Comparison of ENCODE assay signal across 25 cellular contexts in genomic region chr11:93025558-93026255, GRCh38. TPM values are rescaled to one million over a fixed set of nuclear protein-coding genes. Genes with fewer than 3 reads are reported as not detected.
A peak's percentile ranks its signal among the peaks of the same experiment; 100 is the strongest.
DNase-seq lines count a peak whose midpoint lies in the region; ATAC-seq, FAIRE-seq and TF ChIP-seq lines count a peak whose summit lies in the region.
"Had no signal": no experiment of that assay in that cellular context is flagged by ENCODE, and none has a peak within 500 bp of the region (broad histone marks: within the 10 kb centered on the region; RNA-seq: fewer than 3 reads in every experiment).

No MANE protein-coding gene starts in this region.

- H3K27ac Mint-ChIP-seq in activated T-cell treated with anti-CD3 and anti-CD28 coated beads, Interleukin-2, amount 50 U/mL, for 24 hours = no peak overlapping the region
- H3K27ac Mint-ChIP-seq: GM23338 had no signal

- H3K9me3 ChIP-seq in K562 (replicated peaks; ENCODE audit: control insufficient read depth, insufficient read depth, low read depth, low read length) (no peaks in the 10 kb centered on the region), HepG2 (ENCODE audit: low read length) (no peaks in the 10 kb centered on the region)
- H3K9me3 ChIP-seq: MG63, SK-N-SH had no signal

- no peaks in the 10 kb centered on the region for H3K79me2 ChIP-seq in K562 (ENCODE audit: control insufficient read depth, insufficient read depth, low read length)
- no peaks in the 10 kb centered on the region for H3K79me2 ChIP-seq in HepG2 (ENCODE audit: insufficient read depth, low read length)

- TF ChIP-seq EP300 in K562 (IDR thresholded peaks at IDR 0.05; ENCODE audit: low read length) (no peak), HepG2 (IDR thresholded peaks at IDR 0.05; ENCODE audit: low read depth in 2 of 2, low read length in 2 of 2) (no peak), HepG2 (CRISPR knock-in tag; IDR thresholded peaks at IDR 0.05; ENCODE audit: borderline replicate concordance) (no peak)

- H3K9ac ChIP-seq in K562 (ENCODE audit: insufficient read depth in 1 of 2, low read depth in 2 of 2, low read length in 2 of 2) (no peak overlapping the region), HepG2 (ENCODE audit: insufficient read depth, low read depth, low read length) (no peak overlapping the region)
- H3K9ac ChIP-seq: SK-N-SH had no signal

- 6% methylated on average over 3 of the region's 3 CpGs for WGBS in K562 (ENCODE audit: insufficient coverage, low coverage, missing lambda C conversion rate)
- WGBS in HepG2 (ENCODE audit: low lambda C conversion rate) = 1% methylated on average over 3 of the region's 3 CpGs

- no peaks in the 10 kb centered on the region for H3K36me3 Mint-ChIP-seq in activated T-cell treated with anti-CD3 and anti-CD28 coated beads, Interleukin-2, amount 50 U/mL, for 24 hours (ENCODE audit: low read depth)

- CTCF ChIA-PET in K562 (lab: Yijun Ruan, JAX; ENCODE audit: low intra/inter-chr PET ratio) = no interaction called here
- CTCF ChIA-PET in HepG2 (lab: Yijun Ruan, JAX; ENCODE audit: low intra/inter-chr PET ratio, low total read pairs) = no interaction called here

- no peak overlapping the region for H3K4me3 Mint-ChIP-seq in activated T-cell treated with anti-CD3 and anti-CD28 coated beads, Interleukin-2, amount 50 U/mL, for 24 hours
- H3K4me3 Mint-ChIP-seq: GM23338 had no signal

- H2AFZ ChIP-seq in K562 (ENCODE audit: low read depth, low read length) (no peak overlapping the region), HepG2 (ENCODE audit: low read length) (no peak overlapping the region)
- H2AFZ ChIP-seq: GM23338 had no signal

- TF ChIP-seq CTCF in K562 (IDR thresholded peaks at IDR 0.05 in 2 of 3, conservative IDR thresholded peaks at IDR 0.05 in 1 of 3; ENCODE audit: insufficient read depth in 2 of 3, low read depth in 1 of 3, low read length in 3 of 3) (no peak), HepG2 (CRISPR knock-in tag; IDR thresholded peaks at IDR 0.05) (no peak)

- TF ChIP-seq POLR2A in K562 (conservative IDR thresholded peaks at IDR 0.05) = no peak
- no peak for TF ChIP-seq POLR2A in HepG2 (IDR thresholded peaks at IDR 0.05; ENCODE audit: insufficient read depth in 1 of 2, low read depth in 2 of 2, low read length in 2 of 2)

- no peak overlapping the region for H3K4me2 ChIP-seq in K562 (ENCODE audit: insufficient read depth, low read length)
- no peak overlapping the region for H3K4me2 ChIP-seq in HepG2 (ENCODE audit: low read depth, low read length)
- H3K4me2 ChIP-seq: GM23338, SK-N-SH had no signal

- no peaks in the 10 kb centered on the region for H3K9me3 Mint-ChIP-seq in activated T-cell treated with anti-CD3 and anti-CD28 coated beads, Interleukin-2, amount 50 U/mL, for 24 hours
- H3K9me3 Mint-ChIP-seq: GM23338 had no signal

- FAIRE-seq in K562 (lab: Jason Lieb, UNC) (no peak), HepG2 (lab: Jason Lieb, UNC) (no peak)
- FAIRE-seq: GM18507 had no signal

- H4K20me1 ChIP-seq in K562 (replicated peaks; ENCODE audit: control insufficient read depth, insufficient read depth, low read length) (no peaks in the 10 kb centered on the region), HepG2 (ENCODE audit: insufficient read depth, low read length) (no peaks in the 10 kb centered on the region)

- H3K4me3 ChIP-seq in K562 (no peak overlapping the region), HepG2 (replicated peaks in 1 of 3; ENCODE audit: insufficient read depth in 1 of 3, low read depth in 2 of 3, low read length in 3 of 3) (no peak overlapping the region)
- H3K4me3 ChIP-seq: GM23338, MG63 had no signal

- POLR2A ChIA-PET in K562 (lab: Yijun Ruan, JAX) (no interaction called here), HepG2 (lab: Yijun Ruan, JAX) (no interaction called here)

- H3K27me3 ChIP-seq in K562 (ENCODE audit: control insufficient read depth in 2 of 2, insufficient read depth in 2 of 2, low read length in 2 of 2) (no peaks in the 10 kb centered on the region), HepG2 (ENCODE audit: control insufficient read depth in 1 of 2, insufficient read depth in 2 of 2, low read length in 2 of 2) (no peaks in the 10 kb centered on the region; a peak in 1 of 5 replicates)
- H3K27me3 ChIP-seq: MG63 had no signal

- H3K4me1 ChIP-seq in K562 (replicated peaks in 1 of 2; ENCODE audit: control insufficient read depth in 2 of 2, insufficient read depth in 2 of 2, low read length in 2 of 2) (no peaks in the 10 kb centered on the region), HepG2 (ENCODE audit: insufficient read depth, low read length) (0 out of 2 replicates have a peak, but pooled peaks cover 11% of the 10 kb centered on the region)

- H3K36me3 ChIP-seq in K562 (ENCODE audit: control insufficient read depth, insufficient read depth, low read length) (no peaks in the 10 kb centered on the region), HepG2 (replicated peaks in 1 of 2; ENCODE audit: control insufficient read depth in 1 of 2, insufficient read depth in 2 of 2, low read length in 2 of 2) (no peaks in the 10 kb centered on the region)
- H3K36me3 ChIP-seq: MG63 had no signal

- no peaks in the 10 kb centered on the region for H3K4me1 Mint-ChIP-seq in activated T-cell treated with anti-CD3 and anti-CD28 coated beads, Interleukin-2, amount 50 U/mL, for 24 hours (ENCODE audit: low read depth)

- peaks cover 5% of the 10 kb centered on the region for H3K27me3 Mint-ChIP-seq in activated T-cell treated with anti-CD3 and anti-CD28 coated beads, Interleukin-2, amount 50 U/mL, for 24 hours

- H3K9me1 ChIP-seq in K562 (ENCODE audit: control insufficient read depth, insufficient read depth, low read length) = no peaks in the 10 kb centered on the region

- peak; percentile 35 for DNase-seq in EH (ENCODE audit: low read depth)
- DNase-seq in M059J (ENCODE audit: low read depth) = peak; percentile 31
- no peak for DNase-seq in K562 (ENCODE audit: extremely low read depth in 1 of 4, low spot score in 3 of 4)
- no peak for DNase-seq in HepG2 (ENCODE audit: low spot score)
- no peak for DNase-seq in hepatic stellate cell (ENCODE audit: low spot score)
- DNase-seq in GDM1 (lab: John Stamatoyannopoulos, UW) = no peak
- DNase-seq in activated T-cell treated with anti-CD3 and anti-CD28 coated beads, Interleukin-2, amount 50 U/mL, for 24 hours = no peak
- DNase-seq in UCSD-AML1 (lab: John Stamatoyannopoulos, UW; ENCODE audit: unreplicated experiment) = no peak
- DNase-seq: DMS153, DND-41, HCEC 1CT, Kasumi-1, MG63, NCI-H2029 treated with DMSO at 0.1 percent for 48 hours, NCI-H2227 treated with DMSO at 0.1 percent for 48 hours, NCI-H510A, NCI-H69, SK-N-SH, SW 1271 had no signal

- in situ Hi-C loops in K562 (cut with MboI) (no loop called here), HepG2 (cut with HindIII; ENCODE audit: extremely low pct_ligation_motif_present, low pct_unique_long_range_greater_than_20kb) (no loop called here)

- BruUV-seq in K562 (replicated peaks; lab: Mats Ljungman, UMichigan) = no TSS peak
- no TSS peak for BruUV-seq in HepG2 (replicated peaks; lab: Mats Ljungman, UMichigan)

- intact Hi-C loops in K562 (cut with micrococcal nuclease) = no loop called here
- intact Hi-C loops in HepG2 (cut with micrococcal nuclease; ENCODE audit: unreplicated experiment) = no loop called here

- TF ChIP-seq RAD21 in K562 (CRISPR knock-in tag; conservative IDR thresholded peaks at IDR 0.05 in 1 of 2, IDR thresholded peaks at IDR 0.05 in 1 of 2) (no peak), HepG2 (CRISPR knock-in tag; IDR thresholded peaks at IDR 0.05) (no peak)

- H3K27ac ChIP-seq in K562 (ENCODE audit: extremely low read depth, low read depth, low read length) (no peak overlapping the region), HepG2 (ENCODE audit: extremely low read length, insufficient read depth, low read length) (no peak overlapping the region)
- H3K27ac ChIP-seq: HL-60 had no signal

- ATAC-seq in K562 (no peak), HepG2 (peak; percentile 42; the same call in 2 of the 3 replicates)
- ATAC-seq: GM23338, Panc1 had no signal

RNA-seq across cellular contexts. Expression of gene MTNR1B, which starts 56.3 kb away (rescaled TPM):
- total RNA-seq in M059J (2014; rRNA removed; shearing (Covaris generic)) = not detected in 2 replicates
- total RNA-seq in K562 (2011; cell fraction: chromatin; rRNA removed; ENCODE audit: low replicate concordance) = not detected in 2 replicates
- not detected in 2 replicates for total RNA-seq in K562 (2011; cell fraction: nucleolus; rRNA removed)
- total RNA-seq in K562 (2011; cell fraction: nucleoplasm; rRNA removed) = not detected in 2 replicates
- total RNA-seq in K562 (2014; rRNA removed) (not detected in 2 replicates), K562 (2014; rRNA removed; fragmentation: Illumina TruSeq; extraction: Trizol) (not detected in 2 replicates), K562 (2015; rRNA removed; fragmentation: Illumina TruSeq; extraction: Trizol) (not detected in 2 replicates), K562 (2021) (not detected in 2 replicates), HepG2 (2016; rRNA removed; fragmentation: Illumina TruSeq; extraction: Trizol) (not detected in 2 replicates)
- polyA plus RNA-seq in K562 (2011; rRNA removed) (not detected in 2 replicates), K562 (2014; fragmentation: Illumina TruSeq; extraction: Trizol) (not detected in 2 replicates), K562 (2014; fragmentation: Nextera tagmentation; extraction: Ambion mirVana) (not detected), K562 (2014; rRNA removed) (not detected in 2 replicates), HepG2 (2011; rRNA removed) (not detected in 2 replicates)
- not detected in 2 replicates for polyA plus RNA-seq in K562 (2011; cell fraction: cytosol; rRNA removed)
- not detected in 2 replicates for polyA plus RNA-seq in K562 (2011; cell fraction: nucleus; rRNA removed)
- polyA plus RNA-seq in K562 (2012) = not detected in 2 replicates
- not detected in 2 replicates for polyA minus RNA-seq in K562 (2011; rRNA and poly(A)+ RNA removed)
- not detected in 2 replicates for polyA minus RNA-seq in K562 (2011; cell fraction: cytosol; rRNA and poly(A)+ RNA removed)
- not detected in 2 replicates for polyA minus RNA-seq in K562 (2011; cell fraction: nucleus; rRNA and poly(A)+ RNA removed)
- total RNA-seq in HepG2 (2016; cell fraction: cytosol; rRNA removed; fragmentation: Illumina TruSeq; extraction: Trizol; ENCODE audit: low read depth) = not detected in 2 replicates
- total RNA-seq in HepG2 (2016; cell fraction: insoluble cytoplasmic fraction; rRNA removed; fragmentation: Illumina TruSeq; extraction: Trizol) = not detected in 2 replicates
- not detected in 2 replicates for total RNA-seq in HepG2 (2016; cell fraction: membrane; rRNA removed; fragmentation: Illumina TruSeq; extraction: Trizol)
- total RNA-seq in HepG2 (2016; cell fraction: nucleus; rRNA removed; fragmentation: Illumina TruSeq; extraction: Trizol) = not detected in 2 replicates
- not detected in 2 replicates for polyA plus RNA-seq in HepG2 (2011; cell fraction: cytosol; rRNA removed)
- polyA plus RNA-seq in HepG2 (2011; cell fraction: nucleus; rRNA removed) = not detected in 2 replicates
- polyA plus RNA-seq in HepG2 (2012) = not detected in 2 replicates
- polyA plus RNA-seq in HepG2 (2016; cell fraction: cytosol; fragmentation: Illumina TruSeq; extraction: Trizol; ENCODE audit: low read depth) = not detected in 2 replicates
- polyA plus RNA-seq in HepG2 (2016; cell fraction: insoluble cytoplasmic fraction; fragmentation: Illumina TruSeq; extraction: Trizol; ENCODE audit: low read depth) = not detected in 2 replicates
- not detected in 2 replicates for polyA plus RNA-seq in HepG2 (2016; cell fraction: membrane; fragmentation: Illumina TruSeq; extraction: Trizol; ENCODE audit: low read depth)
- polyA plus RNA-seq in HepG2 (2016; cell fraction: nucleus; fragmentation: Illumina TruSeq; extraction: Trizol; ENCODE audit: insufficient read depth, low read depth) = not detected in 2 replicates
- polyA minus RNA-seq in HepG2 (2011; rRNA and poly(A)+ RNA removed; ENCODE audit: low replicate concordance) = not detected in 2 replicates
- polyA minus RNA-seq in HepG2 (2011; cell fraction: cytosol; rRNA and poly(A)+ RNA removed) = not detected in 2 replicates
- not detected in 2 replicates for polyA minus RNA-seq in HepG2 (2011; cell fraction: nucleus; rRNA and poly(A)+ RNA removed)
- total RNA-seq: A172, GM23338 had no signal
- polyA plus RNA-seq: BJ, GM23338, SK-N-SH had no signal

Comparison
In these comparisons a context has a peak if more than half of its experiments do, and no peak if none do; other contexts are left out.
1. DNase-seq: peak in EH (single experiment) and M059J (single experiment); none in K562 (0 of 4), HepG2 (single experiment), hepatic stellate cell (single experiment), GDM1 (single experiment), activated T-cell treated with anti-CD3 and anti-CD28 coated beads, Interleukin-2, amount 50 U/mL, for 24 hours (single experiment) and UCSD-AML1 (single experiment).